In the genomic region with DNA sequence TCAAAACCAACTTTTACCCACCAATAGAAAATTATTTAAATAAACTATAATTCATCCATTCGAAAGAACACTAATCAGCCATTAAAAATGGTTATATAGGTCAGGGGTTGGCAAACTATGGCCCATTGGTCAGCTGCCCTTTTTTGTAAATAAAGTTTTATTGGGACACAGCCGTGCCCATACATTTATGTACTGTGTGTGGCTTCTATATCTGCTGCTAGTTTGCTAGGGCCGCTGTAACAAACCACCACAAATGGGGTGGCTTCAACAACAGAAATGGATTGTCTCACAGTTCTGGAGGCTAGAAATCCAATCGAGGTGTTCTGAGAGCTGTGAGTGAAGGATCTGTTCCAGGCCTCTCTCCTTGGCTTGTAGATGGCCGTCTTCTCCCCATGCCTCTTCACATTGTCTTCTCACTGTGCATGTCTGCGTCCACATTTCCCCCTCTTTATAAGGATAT, we compare ENCODE assay signal across 34 cellular contexts. TPM values are rescaled to one million over a fixed set of nuclear protein-coding genes. Genes with fewer than 3 reads are reported as not detected.
"Had no signal": no experiment of that assay in that cellular context is flagged by ENCODE, and none has a peak within 500 bp of the region (broad histone marks: within the 10 kb centered on the region; RNA-seq: fewer than 3 reads in every experiment).

No MANE protein-coding gene starts in this region.

- H3K36me3 Mint-ChIP-seq: naive thymus-derived CD4-positive, alpha-beta T cell; neural progenitor cell had no signal

- H3K27me3 ChIP-seq: esophagus muscularis mucosa, foreskin keratinocyte, gastroesophageal sphincter, heart left ventricle, hepatocyte, neural progenitor cell, suprapubic skin, transverse colon, upper lobe of right lung, uterus had no signal

- H3K4me3 ChIP-seq: esophagus muscularis mucosa, gastroesophageal sphincter, heart left ventricle, hepatocyte, lung, neural progenitor cell, smooth muscle cell, suprapubic skin, transverse colon, upper lobe of right lung, uterus had no signal

- H3K36me3 ChIP-seq: esophagus muscularis mucosa, gastroesophageal sphincter, heart left ventricle, neural progenitor cell, suprapubic skin, transverse colon, upper lobe of right lung, uterus had no signal

- H3K27me3 Mint-ChIP-seq: progenitor cell of endocrine pancreas; stimulated activated naive CD8-positive, alpha-beta T cell treated with anti-CD3 and anti-CD28 coated beads, Interleukin-15, amount 100 ng/mL, for 72 hours had no signal

- H3K4me3 Mint-ChIP-seq: naive thymus-derived CD4-positive, alpha-beta T cell; nephron; neural progenitor cell; stimulated activated naive CD8-positive, alpha-beta T cell treated with anti-CD3 and anti-CD28 coated beads, Interleukin-15, amount 100 ng/mL, for 72 hours had no signal

- H3K27ac ChIP-seq: esophagus muscularis mucosa, gastroesophageal sphincter, heart left ventricle, hepatocyte, neural progenitor cell, parathyroid adenoma, suprapubic skin, transverse colon, upper lobe of right lung, uterus had no signal

- H3K9ac ChIP-seq: neural progenitor cell, parathyroid adenoma had no signal

- H3K9me3 ChIP-seq: esophagus muscularis mucosa, gastroesophageal sphincter, heart left ventricle, suprapubic skin, transverse colon, upper lobe of right lung, uterus had no signal

- H3K79me2 ChIP-seq: hepatocyte, parathyroid adenoma had no signal

- DNase-seq: dermis blood vessel endothelial cell; effector memory CD4-positive, alpha-beta T cell; foreskin keratinocyte; heart left ventricle; kidney; mesenchymal stem cell; midbrain; naive thymus-derived CD4-positive, alpha-beta T cell; stimulated activated CD4-positive, alpha-beta T cell treated with anti-CD3 and anti-CD28 coated beads, Interleukin-12 subunit alpha, Interleukin-12 subunit beta, amount 100 ng/mL, for 4 hours; stimulated activated CD4-positive, alpha-beta T cell treated with anti-CD3 and anti-CD28 coated beads, Interleukin-1b, Interleukin-23, amount 100 ng/mL, for 48 hours; stimulated activated CD4-positive, alpha-beta T cell treated with anti-CD3 and anti-CD28 coated beads, Interleukin-4, amount 100 ng/mL, for 1 hour; stimulated activated CD8-positive, alpha-beta memory T cell treated with anti-CD3 and anti-CD28 coated beads, Interleukin-4, amount 100 ng/mL, for 48 hours; stimulated activated naive CD4-positive, alpha-beta T cell; stimulated activated naive CD8-positive, alpha-beta T cell treated with anti-CD3 and anti-CD28 coated beads, Interleukin-15, amount 100 ng/mL, for 72 hours; transverse colon; upper lobe of right lung; uterus had no signal

- H3K27ac Mint-ChIP-seq: naive thymus-derived CD4-positive, alpha-beta T cell; nephron; neural progenitor cell; progenitor cell of endocrine pancreas; stimulated activated naive CD8-positive, alpha-beta T cell treated with anti-CD3 and anti-CD28 coated beads, Interleukin-15, amount 100 ng/mL, for 72 hours had no signal

- H3K4me2 ChIP-seq: hepatocyte, neural progenitor cell had no signal

- H3K4me1 ChIP-seq: gastroesophageal sphincter, parathyroid adenoma, suprapubic skin, uterus had no signal

- H3K9me3 Mint-ChIP-seq: naive thymus-derived CD4-positive, alpha-beta T cell; nephron; neural progenitor cell; stimulated activated naive CD8-positive, alpha-beta T cell treated with anti-CD3 and anti-CD28 coated beads, Interleukin-15, amount 100 ng/mL, for 72 hours had no signal

- H2AFZ ChIP-seq: hepatocyte, neural progenitor cell, parathyroid adenoma had no signal

- ATAC-seq: foreskin keratinocyte; gastroesophageal sphincter; heart left ventricle; left lobe of liver; naive thymus-derived CD4-positive, alpha-beta T cell; sciatic nerve; stimulated activated naive CD8-positive, alpha-beta T cell treated with anti-CD3 and anti-CD28 coated beads, Interleukin-15, amount 100 ng/mL, for 72 hours; upper lobe of right lung had no signal

RNA-seq across cellular contexts. Expression of gene TXNDC2, which starts 7.0 kb away (rescaled TPM):
- total RNA-seq: dermis blood vessel endothelial cell, endothelial cell of umbilical vein, epithelial cell of proximal tubule, fibroblast of lung, foreskin keratinocyte, heart left ventricle, hepatocyte, left lobe of liver, mucosa of gallbladder, progenitor cell of endocrine pancreas, sciatic nerve, suprapubic skin had no signal
- polyA plus RNA-seq: liver; naive thymus-derived CD4-positive, alpha-beta T cell; smooth muscle cell had no signal
